Comparison of ENCODE assay signal across 28 cellular contexts in the genomic region with DNA sequence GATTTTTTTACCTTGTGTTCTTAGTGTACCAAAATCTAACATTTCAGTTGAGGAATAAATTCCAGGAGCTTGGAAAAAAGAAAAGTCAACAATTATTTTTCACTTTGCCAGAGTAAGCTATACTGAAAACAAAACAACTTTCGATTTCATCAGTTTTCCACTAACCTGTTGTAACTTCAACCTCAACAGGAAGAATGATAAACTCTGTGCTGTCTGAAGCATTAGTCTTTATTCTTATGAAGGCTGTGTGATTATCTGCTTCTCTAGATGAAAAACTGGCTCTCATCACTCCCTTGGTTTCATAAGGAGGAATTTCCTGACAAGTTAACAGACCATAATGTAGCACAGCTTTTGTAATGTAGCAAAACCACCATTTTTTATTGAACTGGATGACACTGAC.
DNase-seq lines count a peak whose midpoint lies in the region; ATAC-seq, FAIRE-seq and TF ChIP-seq lines count a peak whose summit lies in the region.
"Had no signal": no experiment of that assay in that cellular context is flagged by ENCODE, and none has a peak within 500 bp of the region (broad histone marks: within the 10 kb centered on the region; RNA-seq: fewer than 3 reads in every experiment).

No MANE protein-coding gene starts in this region.

- DNase-seq in GM18507 (ENCODE audit: extremely low spot score, insufficient read length, low read depth): no peak
- peak; percentile 22 for DNase-seq in fibroblast of pulmonary artery (ENCODE audit: low read depth)
- no peak for DNase-seq in PC-9
- no peak for DNase-seq in NCI-H748 treated with DMSO at 0.1 percent for 48 hours (lab: John Stamatoyannopoulos, UW)
- DNase-seq in Right ventricle myocardium inferior (ENCODE audit: missing footprints): no peak
- DNase-seq: activated effector memory CD4-positive, alpha-beta T cell treated with Interleukin-2 at 50 U/mL for 16 hours; brain microvascular endothelial cell; CD4-positive, alpha-beta T cell; colonic mucosa; DMS53; foreskin fibroblast; islet precursor cell; NCI-H187; stimulated activated CD4-positive, alpha-beta T cell treated with anti-CD3 and anti-CD28 coated beads, Interleukin-4, amount 100 ng/mL, for 1 hour; stimulated activated naive CD4-positive, alpha-beta T cell; SW 1271; tibial artery had no signal

- no peaks in the 10 kb centered on the region for H3K27me3 ChIP-seq in BLaER1 treated with 17β-estradiol and CSF1 and Interleukin-3, amounts not matched to agents 10 nM and 100 nM
- H3K27me3 ChIP-seq in PC-9 (ENCODE audit: insufficient read depth, low read depth): no peaks in the 10 kb centered on the region
- H3K27me3 ChIP-seq: brain microvascular endothelial cell, colonic mucosa, hepatocyte, neural progenitor cell, tibial artery had no signal

- no peak overlapping the region for H2AFZ ChIP-seq in PC-9
- H2AFZ ChIP-seq: hepatocyte, neural progenitor cell had no signal

- H4K20me1 ChIP-seq in BLaER1 treated with 17β-estradiol and CSF1 and Interleukin-3, amounts not matched to agents 10 nM and 100 nM: 0 out of 22 replicates have a peak, but pooled peaks cover 0 to 5% (median 0%) of the 10 kb centered on the region in 11 experiments
- H4K20me1 ChIP-seq in PC-9 (ENCODE audit: insufficient read depth): no peaks in the 10 kb centered on the region

- FAIRE-seq in GM18507 (lab: Jason Lieb, UNC): peak; percentile 29
- FAIRE-seq: endometrium, GM12891 had no signal

- POLR2A ChIA-PET in PC-9 (lab: Charles Lee; ENCODE audit: unreplicated experiment): no interaction called here

- H3K27ac Mint-ChIP-seq in activated T-helper 17 cell treated with anti-CD3 and anti-CD28 coated beads, Interleukin-2, amount 50 U/mL, for 72 hours: no peak overlapping the region
- H3K27ac Mint-ChIP-seq: CD4-positive, alpha-beta T cell; neural progenitor cell had no signal

- peaks cover 4% of the 10 kb centered on the region; the same call in 1 of the 2 replicates for H3F3A ChIP-seq in PC-9 (ENCODE audit: insufficient read depth, low read depth)

- H3K36me3 ChIP-seq in BLaER1 treated with 17β-estradiol and CSF1 and Interleukin-3, amounts not matched to agents 10 nM and 100 nM: peaks cover 48 to 89% (median 72%) of the 10 kb centered on the region in 11 experiments
- no peaks in the 10 kb centered on the region for H3K36me3 ChIP-seq in PC-9 (ENCODE audit: low read depth)
- H3K36me3 ChIP-seq: brain microvascular endothelial cell, colonic mucosa, neural progenitor cell had no signal

- no peak overlapping the region for H3K4me3 Mint-ChIP-seq in activated T-helper 17 cell treated with anti-CD3 and anti-CD28 coated beads, Interleukin-2, amount 50 U/mL, for 72 hours
- H3K4me3 Mint-ChIP-seq: CD4-positive, alpha-beta T cell; neural progenitor cell had no signal

- no peak overlapping the region for H3K4me3 ChIP-seq in BLaER1 treated with 17β-estradiol and CSF1 and Interleukin-3, amounts not matched to agents 10 nM and 100 nM
- H3K4me3 ChIP-seq in fibroblast of pulmonary artery (replicated peaks; ENCODE audit: low read depth, low read length) (no peak overlapping the region), PC-9 (no peak overlapping the region)
- H3K4me3 ChIP-seq: colonic mucosa, hepatocyte, lung, neural progenitor cell, skin epidermis, tibial artery had no signal

- ATAC-seq in activated T-helper 17 cell treated with anti-CD3 and anti-CD28 coated beads, Interleukin-2, amount 50 U/mL, for 72 hours (replicated peaks): peak; percentile 16
- ATAC-seq in Right ventricle myocardium inferior (no peak), GM18867 (IDR thresholded peaks at IDR 0.05; ENCODE audit: unreplicated experiment) (no peak)
- ATAC-seq: activated CD4-positive, CD25-positive, alpha-beta regulatory T cell treated with anti-CD3 and anti-CD28 coated beads, Interleukin-2, amount 50 U/mL, for 24 hours had no signal

- intact Hi-C loops in PC-9 (cut with micrococcal nuclease; ENCODE audit: unreplicated experiment): no loop called here
- intact Hi-C loops in Right ventricle myocardium inferior (cut with DNase I): no loop called here

- peak overlapping the region in 5 of 11 experiments; percentile 3 to 50 (median 7); a peak in 5 of 22 replicates for H3K4me2 ChIP-seq in BLaER1 treated with 17β-estradiol and CSF1 and Interleukin-3, amounts not matched to agents 10 nM and 100 nM
- no peak overlapping the region for H3K4me2 ChIP-seq in PC-9
- H3K4me2 ChIP-seq: hepatocyte, KMS-11, neural progenitor cell had no signal

- H3K27ac ChIP-seq in BLaER1 treated with 17β-estradiol and CSF1 and Interleukin-3, amounts not matched to agents 10 nM and 100 nM: peak overlapping the region in 7 of 11 experiments; percentile 14 to 52 (median 32); a peak in 4 of 22 replicates
- H3K27ac ChIP-seq in PC-9: no peak overlapping the region
- H3K27ac ChIP-seq: brain microvascular endothelial cell, colonic mucosa, hepatocyte, KMS-11, neural progenitor cell, skin epidermis, tibial artery had no signal

- peaks cover under 1 to 5% (median 2%) of the 10 kb centered on the region in 11 experiments; a peak in 19 of 22 replicates for H3K9me3 ChIP-seq in BLaER1 treated with 17β-estradiol and CSF1 and Interleukin-3, amounts not matched to agents 10 nM and 100 nM (replicated peaks in 1 of 11)
- H3K9me3 ChIP-seq in PC-9 (ENCODE audit: insufficient read depth, low read depth): no peaks in the 10 kb centered on the region
- H3K9me3 ChIP-seq: colonic mucosa, tibial artery had no signal

- no peaks in the 10 kb centered on the region for H3K4me1 Mint-ChIP-seq in activated T-helper 17 cell treated with anti-CD3 and anti-CD28 coated beads, Interleukin-2, amount 50 U/mL, for 72 hours
- H3K4me1 Mint-ChIP-seq: neural progenitor cell had no signal

- no peaks in the 10 kb centered on the region for H3K27me3 Mint-ChIP-seq in activated T-helper 17 cell treated with anti-CD3 and anti-CD28 coated beads, Interleukin-2, amount 50 U/mL, for 72 hours
- H3K27me3 Mint-ChIP-seq: CD4-positive, alpha-beta T cell had no signal

- H3K9ac ChIP-seq in BLaER1 treated with 17β-estradiol and CSF1 and Interleukin-3, amounts not matched to agents 10 nM and 100 nM: no peak overlapping the region
- H3K9ac ChIP-seq: KMS-11, neural progenitor cell had no signal

- CTCF ChIA-PET in PC-9 (lab: Charles Lee): no interaction called here

- H3K9me3 Mint-ChIP-seq in activated T-helper 17 cell treated with anti-CD3 and anti-CD28 coated beads, Interleukin-2, amount 50 U/mL, for 72 hours: no peaks in the 10 kb centered on the region
- H3K9me3 Mint-ChIP-seq: CD4-positive, alpha-beta T cell; neural progenitor cell had no signal

- no peaks in the 10 kb centered on the region for H3K79me2 ChIP-seq in PC-9 (ENCODE audit: low read depth)
- H3K79me2 ChIP-seq: hepatocyte had no signal

- peaks cover 0 to 27% (median 13%) of the 10 kb centered on the region in 10 experiments; a peak in 18 of 20 replicates for H3K4me1 ChIP-seq in BLaER1 treated with 17β-estradiol and CSF1 and Interleukin-3, amounts not matched to agents 10 nM and 100 nM
- no peaks in the 10 kb centered on the region for H3K4me1 ChIP-seq in PC-9 (replicated peaks; ENCODE audit: insufficient read depth)
- H3K4me1 ChIP-seq: colonic mucosa, neural progenitor cell had no signal

- TF ChIP-seq CTCF in fibroblast of pulmonary artery (IDR thresholded peaks at IDR 0.05; ENCODE audit: low read length, missing control alignments) (no peak), PC-9 (conservative IDR thresholded peaks at IDR 0.05) (no peak)

- BruUV-seq in PC-9 (replicated peaks; lab: Mats Ljungman, UMichigan): no TSS peak

- no peaks in the 10 kb centered on the region for H3K9me2 ChIP-seq in PC-9 (ENCODE audit: insufficient read depth)

- H3K36me3 Mint-ChIP-seq in activated T-helper 17 cell treated with anti-CD3 and anti-CD28 coated beads, Interleukin-2, amount 50 U/mL, for 72 hours (ENCODE audit: low read depth): peaks cover 76% of the 10 kb centered on the region
